1 cellular context compared by ENCODE assay signal in genomic region chr13:71831716-71832115, GRCh38.
TF ChIP-seq lines count a peak whose summit lies in the region.

No MANE protein-coding gene starts in this region.

TF ChIP-seq in HEK293, 187 proteins besides CTCF, POLR2A, EP300 and RAD21 (continued from another document):
- TF ChIP-seq GLI2 (tag by site-specific recombination; IDR thresholded peaks at IDR 0.05; ENCODE audit: borderline replicate concordance, low read depth) (no peak), ZNF658 (tag by site-specific recombination; IDR thresholded peaks at IDR 0.05) (no peak), ZNF692 (tag by site-specific recombination; IDR thresholded peaks at IDR 0.05) (no peak), KLF8 (tag by site-specific recombination; IDR thresholded peaks at IDR 0.05) (no peak), TRIM28 (IDR thresholded peaks at IDR 0.05; ENCODE audit: borderline replicate concordance, low read length) (peak; percentile 95), ZNF677 (tag by site-specific recombination; IDR thresholded peaks at IDR 0.05) (no peak), ZNF10 (tag by site-specific recombination; IDR thresholded peaks at IDR 0.05) (peak; percentile 86), ZIC2 (tag by site-specific recombination; IDR thresholded peaks at IDR 0.05) (peak; percentile 73), ZNF148 (tag by site-specific recombination; IDR thresholded peaks at IDR 0.05; ENCODE audit: borderline replicate concordance) (no peak), ZNF140 (tag by site-specific recombination; IDR thresholded peaks at IDR 0.05) (peak; percentile 5; the same call in 1 of the 2 replicates), ZSCAN23 (tag by site-specific recombination; IDR thresholded peaks at IDR 0.05) (no peak), FEZF1 (tag by site-specific recombination; IDR thresholded peaks at IDR 0.05) (peak; percentile 95), ZNF157 (tag by site-specific recombination; IDR thresholded peaks at IDR 0.05) (no peak), PBX3 (CRISPR knock-in tag; IDR thresholded peaks at IDR 0.05) (no peak), ZNF19 (tag by site-specific recombination; IDR thresholded peaks at IDR 0.05; ENCODE audit: low read depth) (no peak), PRDM6 (tag by site-specific recombination; IDR thresholded peaks at IDR 0.05) (peak; percentile 92), ZNF112 (tag by site-specific recombination; IDR thresholded peaks at IDR 0.05) (no peak), OVOL3 (tag by site-specific recombination; IDR thresholded peaks at IDR 0.05) (no peak), ZNF660 (tag by site-specific recombination; IDR thresholded peaks at IDR 0.05) (peak; percentile 12; the same call in 1 of the 2 replicates), SCRT2 (tag by site-specific recombination; IDR thresholded peaks at IDR 0.05) (no peak), ZNF776 (tag by site-specific recombination; IDR thresholded peaks at IDR 0.05; ENCODE audit: borderline replicate concordance) (no peak), ZNF121 (tag by site-specific recombination; IDR thresholded peaks at IDR 0.05) (no peak), ZNF561 (tag by site-specific recombination; IDR thresholded peaks at IDR 0.05; ENCODE audit: borderline replicate concordance) (peak; percentile 67; the same call in 1 of the 2 replicates), ZBTB48 (tag by site-specific recombination; IDR thresholded peaks at IDR 0.05) (no peak), ZSCAN30 (tag by site-specific recombination; IDR thresholded peaks at IDR 0.05) (peak; percentile 100), TCF7L2 (IDR thresholded peaks at IDR 0.05; ENCODE audit: borderline replicate concordance, low read depth, low read length) (peak; percentile 87; the same call in 1 of the 2 replicates), ZNF2 (tag by site-specific recombination; IDR thresholded peaks at IDR 0.05) (no peak), SP7 (tag by site-specific recombination; IDR thresholded peaks at IDR 0.05) (peak; percentile 50; the same call in 1 of the 2 replicates), ZNF596 (tag by site-specific recombination; IDR thresholded peaks at IDR 0.05) (peak; percentile 70), ZNF560 (tag by site-specific recombination; IDR thresholded peaks at IDR 0.05; ENCODE audit: borderline replicate concordance) (no peak), ZNF843 (tag by site-specific recombination; IDR thresholded peaks at IDR 0.05) (peak; percentile 90), IKZF3 (tag by site-specific recombination; IDR thresholded peaks at IDR 0.05) (no peak), HOXC10 (CRISPR knock-in tag; IDR thresholded peaks at IDR 0.05) (no peak), ZBTB20 (tag by site-specific recombination; IDR thresholded peaks at IDR 0.05) (peak; percentile 63), ZNF610 (tag by site-specific recombination; IDR thresholded peaks at IDR 0.05; ENCODE audit: borderline replicate concordance) (no peak), PRDM10 (tag by site-specific recombination; IDR thresholded peaks at IDR 0.05) (no peak), ZNF132 (tag by site-specific recombination; IDR thresholded peaks at IDR 0.05; ENCODE audit: borderline replicate concordance) (no peak), GLI4 (tag by site-specific recombination; IDR thresholded peaks at IDR 0.05) (no peak)
- TF ChIP-seq, protein P1, sequence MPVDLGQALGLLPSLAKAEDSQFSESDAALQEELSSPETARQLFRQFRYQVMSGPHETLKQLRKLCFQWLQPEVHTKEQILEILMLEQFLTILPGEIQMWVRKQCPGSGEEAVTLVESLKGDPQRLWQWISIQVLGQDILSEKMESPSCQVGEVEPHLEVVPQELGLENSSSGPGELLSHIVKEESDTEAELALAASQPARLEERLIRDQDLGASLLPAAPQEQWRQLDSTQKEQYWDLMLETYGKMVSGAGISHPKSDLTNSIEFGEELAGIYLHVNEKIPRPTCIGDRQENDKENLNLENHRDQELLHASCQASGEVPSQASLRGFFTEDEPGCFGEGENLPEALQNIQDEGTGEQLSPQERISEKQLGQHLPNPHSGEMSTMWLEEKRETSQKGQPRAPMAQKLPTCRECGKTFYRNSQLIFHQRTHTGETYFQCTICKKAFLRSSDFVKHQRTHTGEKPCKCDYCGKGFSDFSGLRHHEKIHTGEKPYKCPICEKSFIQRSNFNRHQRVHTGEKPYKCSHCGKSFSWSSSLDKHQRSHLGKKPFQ (tag by site-specific recombination; IDR thresholded peaks at IDR 0.05): peak; percentile 43; the same call in 1 of the 2 replicates
- TF ChIP-seq, protein P2, sequence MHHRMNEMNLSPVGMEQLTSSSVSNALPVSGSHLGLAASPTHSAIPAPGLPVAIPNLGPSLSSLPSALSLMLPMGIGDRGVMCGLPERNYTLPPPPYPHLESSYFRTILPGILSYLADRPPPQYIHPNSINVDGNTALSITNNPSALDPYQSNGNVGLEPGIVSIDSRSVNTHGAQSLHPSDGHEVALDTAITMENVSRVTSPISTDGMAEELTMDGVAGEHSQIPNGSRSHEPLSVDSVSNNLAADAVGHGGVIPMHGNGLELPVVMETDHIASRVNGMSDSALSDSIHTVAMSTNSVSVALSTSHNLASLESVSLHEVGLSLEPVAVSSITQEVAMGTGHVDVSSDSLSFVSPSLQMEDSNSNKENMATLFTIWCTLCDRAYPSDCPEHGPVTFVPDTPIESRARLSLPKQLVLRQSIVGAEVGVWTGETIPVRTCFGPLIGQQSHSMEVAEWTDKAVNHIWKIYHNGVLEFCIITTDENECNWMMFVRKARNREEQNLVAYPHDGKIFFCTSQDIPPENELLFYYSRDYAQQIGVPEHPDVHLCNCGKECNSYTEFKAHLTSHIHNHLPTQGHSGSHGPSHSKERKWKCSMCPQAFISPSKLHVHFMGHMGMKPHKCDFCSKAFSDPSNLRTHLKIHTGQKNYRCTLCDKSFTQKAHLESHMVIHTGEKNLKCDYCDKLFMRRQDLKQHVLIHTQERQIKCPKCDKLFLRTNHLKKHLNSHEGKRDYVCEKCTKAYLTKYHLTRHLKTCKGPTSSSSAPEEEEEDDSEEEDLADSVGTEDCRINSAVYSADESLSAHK (tag by site-specific recombination; IDR thresholded peaks at IDR 0.05): 0 out of 2 replicates have a peak, but pooled peaks have one; percentile 54
- TF ChIP-seq, protein P3, sequence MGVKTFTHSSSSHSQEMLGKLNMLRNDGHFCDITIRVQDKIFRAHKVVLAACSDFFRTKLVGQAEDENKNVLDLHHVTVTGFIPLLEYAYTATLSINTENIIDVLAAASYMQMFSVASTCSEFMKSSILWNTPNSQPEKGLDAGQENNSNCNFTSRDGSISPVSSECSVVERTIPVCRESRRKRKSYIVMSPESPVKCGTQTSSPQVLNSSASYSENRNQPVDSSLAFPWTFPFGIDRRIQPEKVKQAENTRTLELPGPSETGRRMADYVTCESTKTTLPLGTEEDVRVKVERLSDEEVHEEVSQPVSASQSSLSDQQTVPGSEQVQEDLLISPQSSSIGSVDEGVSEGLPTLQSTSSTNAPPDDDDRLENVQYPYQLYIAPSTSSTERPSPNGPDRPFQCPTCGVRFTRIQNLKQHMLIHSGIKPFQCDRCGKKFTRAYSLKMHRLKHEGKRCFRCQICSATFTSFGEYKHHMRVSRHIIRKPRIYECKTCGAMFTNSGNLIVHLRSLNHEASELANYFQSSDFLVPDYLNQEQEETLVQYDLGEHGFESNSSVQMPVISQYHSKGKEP (tag by site-specific recombination; IDR thresholded peaks at IDR 0.05): no peak
